In the genomic region with DNA sequence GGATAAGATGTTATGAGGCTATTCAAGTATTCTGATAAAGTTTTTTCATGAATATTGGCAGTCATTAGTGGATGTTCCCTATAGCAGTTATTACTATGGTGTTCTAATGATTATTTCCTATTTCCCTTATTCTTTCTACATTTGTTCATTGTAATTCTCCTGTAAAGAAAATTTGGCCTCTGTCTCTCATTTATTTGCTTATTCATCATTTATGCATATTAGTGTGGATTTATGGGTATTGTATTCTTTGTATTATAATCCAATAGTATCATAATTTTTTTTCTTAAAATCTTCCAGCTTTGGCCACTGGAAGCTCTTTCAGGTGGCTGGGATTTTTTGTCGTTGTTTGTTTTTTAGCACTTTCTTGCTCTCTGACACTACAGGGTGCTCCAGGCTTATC, we compare ENCODE assay signal across 9 cellular contexts.
"Had no signal": no experiment of that assay in that cellular context is flagged by ENCODE, and none has a peak within 500 bp of the region (broad histone marks: within the 10 kb centered on the region; RNA-seq: fewer than 3 reads in every experiment).

No MANE protein-coding gene starts in this region.

- DNase-seq: H9, HFFc6, Kasumi-1, KG1 had no signal

- H2AFZ ChIP-seq: GM23338 had no signal

- H3K27ac ChIP-seq: HL-60 had no signal

- FAIRE-seq: H1, H54 had no signal

- H3K4me3 ChIP-seq: GM23338 had no signal

- ATAC-seq: GM23338, HCT116 had no signal
